In the genomic region with DNA sequence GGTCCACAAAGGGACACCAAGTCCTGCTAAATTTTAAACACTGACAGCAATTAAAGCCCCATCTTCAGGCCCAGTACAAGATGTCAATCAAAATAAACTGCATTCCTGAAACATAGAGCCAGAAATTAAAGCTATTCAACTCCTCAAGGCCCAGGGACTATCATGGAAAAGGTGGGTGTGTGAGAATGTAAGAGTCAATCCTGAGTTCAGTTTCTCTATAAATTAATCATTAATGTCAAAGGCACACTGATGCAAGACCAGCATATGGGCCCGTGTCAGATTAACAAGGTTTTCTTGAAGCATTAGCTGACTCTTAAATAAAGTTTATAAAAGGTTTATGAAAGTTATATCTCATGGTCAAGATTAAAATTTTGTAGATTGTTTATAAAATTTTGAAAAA, we compare ENCODE assay signal across 29 cellular contexts.
"Had no signal": no experiment of that assay in that cellular context is flagged by ENCODE, and none has a peak within 500 bp of the region (broad histone marks: within the 10 kb centered on the region; RNA-seq: fewer than 3 reads in every experiment).

No MANE protein-coding gene starts in this region.

- ATAC-seq: left colon; left ventricle myocardium superior; lower lobe of right lung; naive thymus-derived CD8-positive, alpha-beta T cell; right cardiac atrium; stimulated activated effector memory CD8-positive, alpha-beta T cell treated with anti-CD3 and anti-CD28 coated beads, Interleukin-12 subunit alpha, Interleukin-12 subunit beta, amount 100 ng/mL, for 72 hours; upper lobe of right lung had no signal

- H3K4me1 ChIP-seq: tibial artery had no signal

- H3K36me3 ChIP-seq: lower lobe of right lung, ovary, sigmoid colon, spleen, suprapubic skin, thoracic aorta, tibial artery, upper lobe of right lung had no signal

- H3K36me3 Mint-ChIP-seq: naive thymus-derived CD8-positive, alpha-beta T cell; stimulated activated effector memory CD8-positive, alpha-beta T cell treated with anti-CD3 and anti-CD28 coated beads, Interleukin-12 subunit alpha, Interleukin-12 subunit beta, amount 100 ng/mL, for 72 hours had no signal

- H3K27ac Mint-ChIP-seq: naive thymus-derived CD8-positive, alpha-beta T cell; progenitor cell of endocrine pancreas; stimulated activated effector memory CD8-positive, alpha-beta T cell treated with anti-CD3 and anti-CD28 coated beads, Interleukin-12 subunit alpha, Interleukin-12 subunit beta, amount 100 ng/mL, for 72 hours; stimulated activated naive CD8-positive, alpha-beta T cell treated with anti-CD3 and anti-CD28 coated beads, Interleukin-15, Interleukin-2, amounts not matched to agents 100 ng/mL and 50 ng/mL, for 24 hours had no signal

- H3K27me3 Mint-ChIP-seq: progenitor cell of endocrine pancreas; stimulated activated naive CD8-positive, alpha-beta T cell treated with anti-CD3 and anti-CD28 coated beads, Interleukin-15, Interleukin-2, amounts not matched to agents 100 ng/mL and 50 ng/mL, for 24 hours had no signal

- FAIRE-seq: keratinocyte, urothelium cell line had no signal

- H3K27ac ChIP-seq: lower lobe of right lung, ovary, sigmoid colon, suprapubic skin, thoracic aorta, tibial artery, upper lobe of right lung had no signal

- DNase-seq: hippocampal formation; kidney glomerular epithelial cell; left colon; left ventricle myocardium superior; lower lobe of right lung; mammary epithelial cell; mesenchymal stem cell; naive thymus-derived CD8-positive, alpha-beta T cell; occipital lobe; ovary; retina; right cardiac atrium; sigmoid colon; small intestine; spleen; stimulated activated CD4-positive, alpha-beta T cell treated with anti-CD3 and anti-CD28 coated beads, Interleukin-4, amount 100 ng/mL, for 24 hours; stimulated activated naive CD4-positive, alpha-beta T cell; tibial artery; trophoblast cell; upper lobe of right lung had no signal

- H3K4me1 Mint-ChIP-seq: neural crest cell; stimulated activated effector memory CD8-positive, alpha-beta T cell treated with anti-CD3 and anti-CD28 coated beads, Interleukin-12 subunit alpha, Interleukin-12 subunit beta, amount 100 ng/mL, for 72 hours had no signal

- H3K27me3 ChIP-seq: ovary, sigmoid colon, spleen, suprapubic skin, tibial artery, upper lobe of right lung had no signal

- H3K9me3 ChIP-seq: lower lobe of right lung, ovary, sigmoid colon, suprapubic skin, thoracic aorta, tibial artery, upper lobe of right lung had no signal

- H3K4me3 ChIP-seq: lower lobe of right lung, ovary, sigmoid colon, spleen, suprapubic skin, thoracic aorta, tibial artery, upper lobe of right lung had no signal

- H3K4me3 Mint-ChIP-seq: naive thymus-derived CD8-positive, alpha-beta T cell; nephron; neural crest cell; stimulated activated effector memory CD8-positive, alpha-beta T cell treated with anti-CD3 and anti-CD28 coated beads, Interleukin-12 subunit alpha, Interleukin-12 subunit beta, amount 100 ng/mL, for 72 hours; stimulated activated naive CD8-positive, alpha-beta T cell treated with anti-CD3 and anti-CD28 coated beads, Interleukin-15, Interleukin-2, amounts not matched to agents 100 ng/mL and 50 ng/mL, for 24 hours had no signal
